8 cellular contexts compared by ENCODE assay signal in genomic region chr5:14870347-14871083, GRCh38. TPM values are rescaled to one million over a fixed set of nuclear protein-coding genes. Genes with fewer than 3 reads are reported as not detected.
DNase-seq lines count a peak whose midpoint lies in the region; ATAC-seq and TF ChIP-seq lines count a peak whose summit lies in the region.

No MANE protein-coding gene starts in this region.

- H3K27ac ChIP-seq in C4-2B (peak overlapping the region; percentile 88), mesendoderm (ENCODE audit: low read depth, low read length) (no peak overlapping the region)

- no peak overlapping the region for H3K56ac ChIP-seq in mesendoderm (ENCODE audit: low read length)

- H3K9ac ChIP-seq in mesendoderm (ENCODE audit: low read length), result no peak overlapping the region

- no peak overlapping the region for H3K18ac ChIP-seq in mesendoderm (ENCODE audit: low read length)

- no peak overlapping the region for H2BK5ac ChIP-seq in mesendoderm (ENCODE audit: low read length)

- H3K4me2 ChIP-seq in mesendoderm (ENCODE audit: low read length), result peak overlapping the region; percentile 30

- WGBS in mesendoderm (ENCODE audit: extremely low coverage, insufficient coverage, low lambda C conversion rate), result no CpG with 5 or more reads among the region's 21 CpGs

- no peaks in the 10 kb centered on the region for H3K36me3 ChIP-seq in mesendoderm (ENCODE audit: control insufficient read depth, insufficient read depth, low read length)

- TF ChIP-seq CTCF in C4-2B (conservative IDR thresholded peaks at IDR 0.05) (no peak), choroid plexus epithelial cell (conservative IDR thresholded peaks at IDR 0.05; ENCODE audit: low read depth, low read length) (peak; percentile 32)

- ATAC-seq in HG02798 (IDR thresholded peaks at IDR 0.05; ENCODE audit: poor library complexity, unreplicated experiment) (peak; percentile 20), GM19452 (IDR thresholded peaks at IDR 0.05; ENCODE audit: unreplicated experiment) (no peak)

- H3K23ac ChIP-seq in mesendoderm (ENCODE audit: low read length), result no peak overlapping the region

- DNase-seq in activated CD4-positive, CD25-positive, alpha-beta regulatory T cell (lab: John Stamatoyannopoulos, UW), result peak; percentile 44 to 55 (median 48)
- DNase-seq in choroid plexus epithelial cell (ENCODE audit: low read depth) (no peak), mesendoderm (no peak), T-helper 9 cell (no peak)
- DNase-seq in stimulated activated CD8-positive, alpha-beta memory T cell treated with anti-CD3 and anti-CD28 coated beads, Interleukin-4, amount 100 ng/mL, for 48 hours, result peak; percentile 76

- no peak overlapping the region for H2AK5ac ChIP-seq in mesendoderm (ENCODE audit: low read length)

- no peaks in the 10 kb centered on the region for H3K79me2 ChIP-seq in mesendoderm (ENCODE audit: control insufficient read depth, insufficient read depth, low read length)

- H4K5ac ChIP-seq in mesendoderm (ENCODE audit: low read length), result no peak overlapping the region

- no peaks in the 10 kb centered on the region for H3K4me1 ChIP-seq in mesendoderm (ENCODE audit: control insufficient read depth, low read depth, low read length)

- no peak overlapping the region for H2BK15ac ChIP-seq in mesendoderm (replicated peaks; ENCODE audit: low read depth)

- no peaks in the 10 kb centered on the region for H3K79me1 ChIP-seq in mesendoderm (ENCODE audit: low read length)

- H3K4ac ChIP-seq in mesendoderm (ENCODE audit: low read depth, low read length), result no peak overlapping the region

- H3K4me3 ChIP-seq in choroid plexus epithelial cell (ENCODE audit: low read depth, low read length) (peak overlapping the region; percentile 77), mesendoderm (ENCODE audit: low read length) (no peak overlapping the region)

- peaks cover 7% of the 10 kb centered on the region for H3K27me3 ChIP-seq in mesendoderm (ENCODE audit: insufficient read depth, low read length, poor library complexity)

- no peak overlapping the region for H4K8ac ChIP-seq in mesendoderm (ENCODE audit: low read depth, low read length)

- no peak overlapping the region for H2BK120ac ChIP-seq in mesendoderm (ENCODE audit: low read depth, low read length)

RNA-seq across cellular contexts. Expression of gene ANKH, which starts 1.1 kb away (rescaled TPM):
- 3.2 TPM for polyA plus RNA-seq in mesendoderm (2013, experiment 1 of 2)
- polyA plus RNA-seq in mesendoderm (2013, experiment 2 of 2), result 3.1 TPM

Comparison
In these comparisons a context has a peak if more than half of its experiments do, and no peak if none do; other contexts are left out.
1. DNase-seq: peak in activated CD4-positive, CD25-positive, alpha-beta regulatory T cell (4 of 4) and stimulated activated CD8-positive, alpha-beta memory T cell treated with anti-CD3 and anti-CD28 coated beads, Interleukin-4, amount 100 ng/mL, for 48 hours (single experiment); none in choroid plexus epithelial cell (single experiment), mesendoderm (single experiment) and T-helper 9 cell (single experiment).